In genomic region chr19:51491586-51491985, GRCh38 we compare ENCODE assay signal across 37 cellular contexts. TPM values are rescaled to one million over a fixed set of nuclear protein-coding genes. Genes with fewer than 3 reads are reported as not detected.
"Had no signal": no experiment of that assay in that cellular context is flagged by ENCODE, and none has a peak within 500 bp of the region (broad histone marks: within the 10 kb centered on the region; RNA-seq: fewer than 3 reads in every experiment).

No MANE protein-coding gene starts in this region.

- H3K27ac Mint-ChIP-seq: activated B cell treated with CpG ODN at 0.5 μM for 24 hours; activated CD4-positive, alpha-beta memory T cell treated with anti-CD3 and anti-CD28 coated beads for 36 hours; activated CD4-positive, alpha-beta T cell treated with anti-CD3 and anti-CD28 coated beads, Interleukin-2, amount 10 ng/mL, durations not matched to agents 24 days and 14 days; activated CD8-positive, alpha-beta T cell treated with anti-CD3 and anti-CD28 coated beads for 36 hours; activated naive CD4-positive, alpha-beta T cell treated with anti-CD3 and anti-CD28 coated beads for 36 hours; activated naive CD4-positive, alpha-beta T cell treated with anti-CD3 and anti-CD28 coated beads, Interleukin-2, amount 50 U/mL, for 72 hours; activated T-cell treated with anti-CD3 and anti-CD28 coated beads, Interleukin-2, amount 50 U/mL, for 72 hours; activated T-helper 1 cell treated with anti-CD3 and anti-CD28 coated beads, Interleukin-12 subunit alpha, Interleukin-12 subunit beta, Interleukin-2, Interleukin-4 antibody, amounts not matched to agents 30 ng/mL and 10 ng/mL and 1 ng/mL, durations not matched to agents 14 hours and 24 hours and 36 hours; activated T-helper 17 cell treated with anti-CD3 and anti-CD28 coated beads, Interleukin-2, amount 50 U/mL, for 72 hours; T-helper 1 cell treated with Interleukin-12 subunit alpha and Interleukin-12 subunit beta and Interleukin-4 antibody, amounts not matched to agents 30 μg/mL and 1 μg/mL, for 36 hours had no signal

- H3K36me3 Mint-ChIP-seq: activated CD4-positive, alpha-beta memory T cell treated with anti-CD3 and anti-CD28 coated beads for 36 hours; activated naive CD4-positive, alpha-beta T cell treated with anti-CD3 and anti-CD28 coated beads, Interleukin-2, amount 50 U/mL, for 72 hours had no signal

- ATAC-seq: activated CD8-positive, alpha-beta T cell treated with anti-CD3 and anti-CD28 coated beads for 36 hours; activated naive CD4-positive, alpha-beta T cell treated with anti-CD3 and anti-CD28 coated beads, Interleukin-2, amount 50 U/mL, for 72 hours; activated T-cell treated with anti-CD3 and anti-CD28 coated beads, Interleukin-2, amount 50 U/mL, for 4 hours; activated T-cell treated with anti-CD3 and anti-CD28 coated beads, Interleukin-2, amount 50 U/mL, for 72 hours; activated T-helper 17 cell treated with anti-CD3 and anti-CD28 coated beads, Interleukin-2, amount 50 U/mL, for 72 hours; body of pancreas had no signal

- H3K9me3 Mint-ChIP-seq: activated B cell treated with CpG ODN at 0.5 μM for 24 hours; activated CD4-positive, alpha-beta memory T cell treated with anti-CD3 and anti-CD28 coated beads for 36 hours; activated CD8-positive, alpha-beta T cell treated with anti-CD3 and anti-CD28 coated beads for 36 hours; activated naive CD4-positive, alpha-beta T cell treated with anti-CD3 and anti-CD28 coated beads for 36 hours; activated naive CD8-positive, alpha-beta T cell treated with anti-CD3 and anti-CD28 coated beads for 36 hours; activated T-helper 17 cell treated with anti-CD3 and anti-CD28 coated beads, Interleukin-2, amount 50 U/mL, for 72 hours had no signal

- DNase-seq: activated B cell treated with CpG ODN at 0.5 μM for 24 hours; activated CD4-positive, alpha-beta memory T cell treated with anti-CD3 and anti-CD28 coated beads for 36 hours; activated CD4-positive, alpha-beta T cell treated with anti-CD3 and anti-CD28 coated beads for 4 hours; activated CD4-positive, alpha-beta T cell treated with anti-CD3 and anti-CD28 coated beads, Interleukin-2, amount 10 ng/mL, durations not matched to agents 24 days and 14 days; activated CD4-positive, alpha-beta T cell treated with anti-CD3 and anti-CD28 coated beads, Interleukin-2, amount 50 U/mL, for 1 hour; activated CD4-positive, alpha-beta T cell treated with anti-CD3 and anti-CD28 coated beads, Interleukin-2, amount 50 U/mL, for 4 hours; activated CD4-positive, CD25-positive, alpha-beta regulatory T cell treated with anti-CD3 and anti-CD28 coated beads, Interleukin-2, amount 50 U/mL, for 72 hours; activated CD8-positive, alpha-beta memory T cell treated with anti-CD3 and anti-CD28 coated beads, Interleukin-2, amount 50 U/mL, for 4 hours; activated CD8-positive, alpha-beta T cell treated with anti-CD3 and anti-CD28 coated beads for 36 hours; activated effector memory CD4-positive, alpha-beta T cell treated with anti-CD3 and anti-CD28 coated beads, Interleukin-2, amount 50 U/mL, for 16 hours; activated gamma-delta T cell treated with Interleukin-2 at 50 U/mL for 16 hours; activated naive CD4-positive, alpha-beta T cell; activated naive CD4-positive, alpha-beta T cell treated with anti-CD3 and anti-CD28 coated beads for 36 hours; activated naive CD4-positive, alpha-beta T cell treated with anti-CD3 and anti-CD28 coated beads, Interleukin-2, amount 50 U/mL, for 16 hours; activated naive CD8-positive, alpha-beta T cell treated with anti-CD3 and anti-CD28 coated beads for 36 hours; activated T-cell treated with anti-CD3 and anti-CD28 coated beads for 4 hours; activated T-cell treated with anti-CD3 and anti-CD28 coated beads, Interleukin-2, amount 50 U/mL, for 1 hour; activated T-cell treated with anti-CD3 and anti-CD28 coated beads, Interleukin-2, amount 50 U/mL, for 4 hours; activated T-cell treated with anti-CD3 and anti-CD28 coated beads, Interleukin-2, amount 50 U/mL, for 72 hours; adrenal gland; amniotic stem cell; aorta; body of pancreas; brain microvascular endothelial cell; central memory CD4-positive, alpha-beta T cell; T-helper 1 cell; T-helper 2 cell; T-helper 9 cell had no signal

- H3K4me1 Mint-ChIP-seq: activated B cell treated with CpG ODN at 0.5 μM for 24 hours had no signal

- H3K27me3 Mint-ChIP-seq: activated CD4-positive, alpha-beta T cell treated with anti-CD3 and anti-CD28 coated beads, Interleukin-2, amount 10 ng/mL, durations not matched to agents 24 days and 14 days had no signal

- H3K4me3 Mint-ChIP-seq: activated B cell treated with CpG ODN at 0.5 μM for 24 hours; activated CD4-positive, alpha-beta memory T cell treated with anti-CD3 and anti-CD28 coated beads for 36 hours; activated CD4-positive, alpha-beta T cell treated with anti-CD3 and anti-CD28 coated beads, Interleukin-2, amount 10 ng/mL, durations not matched to agents 24 days and 14 days; activated CD8-positive, alpha-beta T cell treated with anti-CD3 and anti-CD28 coated beads for 36 hours; activated naive CD4-positive, alpha-beta T cell treated with anti-CD3 and anti-CD28 coated beads for 36 hours; activated naive CD8-positive, alpha-beta T cell treated with anti-CD3 and anti-CD28 coated beads for 36 hours; activated T-cell treated with anti-CD3 and anti-CD28 coated beads, Interleukin-2, amount 50 U/mL, for 4 hours; activated T-cell treated with anti-CD3 and anti-CD28 coated beads, Interleukin-2, amount 50 U/mL, for 72 hours; activated T-helper 1 cell treated with anti-CD3 and anti-CD28 coated beads, Interleukin-12 subunit alpha, Interleukin-12 subunit beta, Interleukin-2, Interleukin-4 antibody, amounts not matched to agents 30 ng/mL and 10 ng/mL and 1 ng/mL, durations not matched to agents 14 hours and 24 hours and 36 hours; activated T-helper 17 cell treated with anti-CD3 and anti-CD28 coated beads, Interleukin-2, amount 50 U/mL, for 72 hours; T-helper 1 cell treated with Interleukin-12 subunit alpha and Interleukin-12 subunit beta and Interleukin-4 antibody, amounts not matched to agents 30 μg/mL and 1 μg/mL, for 36 hours; T-helper 2 cell treated with Interferon-gamma antibody and Interleukin-4, amounts not matched to agents 5 μg/mL and 100 μg/mL, for 36 hours had no signal

RNA-seq across cellular contexts. Expression of gene SIGLEC12, which starts 10.0 kb away (rescaled TPM):
- total RNA-seq: activated B cell treated with CpG ODN at 0.5 μM for 24 hours; activated naive CD4-positive, alpha-beta T cell treated with anti-CD3 and anti-CD28 coated beads for 36 hours; astrocyte; body of pancreas; cardiac septum had no signal

RNA-seq across cellular contexts. Expression of gene CEACAM18, which starts 13.2 kb away (rescaled TPM):
- total RNA-seq: activated B cell treated with CpG ODN at 0.5 μM for 24 hours; activated CD4-positive, alpha-beta memory T cell treated with anti-CD3 and anti-CD28 coated beads for 36 hours; activated CD4-positive, alpha-beta T cell treated with anti-CD3 and anti-CD28 coated beads, Interleukin-2, amount 10 ng/mL, durations not matched to agents 24 days and 14 days; activated CD8-positive, alpha-beta T cell treated with anti-CD3 and anti-CD28 coated beads for 36 hours; activated naive CD4-positive, alpha-beta T cell treated with anti-CD3 and anti-CD28 coated beads for 36 hours; activated naive CD4-positive, alpha-beta T cell treated with anti-CD3 and anti-CD28 coated beads, Interleukin-2, amount 50 U/mL, for 72 hours; activated naive CD8-positive, alpha-beta T cell treated with anti-CD3 and anti-CD28 coated beads for 36 hours; activated T-cell treated with anti-CD3 and anti-CD28 coated beads, Interleukin-2, amount 50 U/mL, for 4 hours; activated T-cell treated with anti-CD3 and anti-CD28 coated beads, Interleukin-2, amount 50 U/mL, for 72 hours; activated T-helper 1 cell treated with anti-CD3 and anti-CD28 coated beads, Interleukin-12 subunit alpha, Interleukin-12 subunit beta, Interleukin-2, Interleukin-4 antibody, amounts not matched to agents 30 ng/mL and 10 ng/mL and 1 ng/mL, durations not matched to agents 14 hours and 24 hours and 36 hours; activated T-helper 17 cell treated with anti-CD3 and anti-CD28 coated beads, Interleukin-2, amount 50 U/mL, for 72 hours; adrenal gland; aorta; astrocyte; body of pancreas; breast epithelium; cardiac septum; cerebellum had no signal

RNA-seq across cellular contexts. Expression of gene SIGLEC8, which starts 33.3 kb away (rescaled TPM):
- total RNA-seq: activated B cell treated with CpG ODN at 0.5 μM for 24 hours; activated CD4-positive, alpha-beta memory T cell treated with anti-CD3 and anti-CD28 coated beads for 36 hours; activated CD8-positive, alpha-beta T cell treated with anti-CD3 and anti-CD28 coated beads for 36 hours; activated naive CD4-positive, alpha-beta T cell treated with anti-CD3 and anti-CD28 coated beads for 36 hours; activated naive CD4-positive, alpha-beta T cell treated with anti-CD3 and anti-CD28 coated beads, Interleukin-2, amount 50 U/mL, for 72 hours; activated naive CD8-positive, alpha-beta T cell treated with anti-CD3 and anti-CD28 coated beads for 36 hours; activated T-cell treated with anti-CD3 and anti-CD28 coated beads, Interleukin-2, amount 50 U/mL, for 4 hours; activated T-cell treated with anti-CD3 and anti-CD28 coated beads, Interleukin-2, amount 50 U/mL, for 72 hours; activated T-helper 17 cell treated with anti-CD3 and anti-CD28 coated beads, Interleukin-2, amount 50 U/mL, for 72 hours; astrocyte; cardiac septum had no signal

RNA-seq across cellular contexts. Expression of gene SIGLEC6, which starts 39.9 kb away (rescaled TPM):
- total RNA-seq: activated CD4-positive, alpha-beta memory T cell treated with anti-CD3 and anti-CD28 coated beads for 36 hours; activated CD8-positive, alpha-beta T cell treated with anti-CD3 and anti-CD28 coated beads for 36 hours; activated naive CD4-positive, alpha-beta T cell treated with anti-CD3 and anti-CD28 coated beads for 36 hours; activated naive CD4-positive, alpha-beta T cell treated with anti-CD3 and anti-CD28 coated beads, Interleukin-2, amount 50 U/mL, for 72 hours; activated naive CD8-positive, alpha-beta T cell treated with anti-CD3 and anti-CD28 coated beads for 36 hours; activated T-cell treated with anti-CD3 and anti-CD28 coated beads, Interleukin-2, amount 50 U/mL, for 72 hours; activated T-helper 17 cell treated with anti-CD3 and anti-CD28 coated beads, Interleukin-2, amount 50 U/mL, for 72 hours; astrocyte; cerebellum had no signal
